8 cellular contexts compared by ENCODE assay signal in the genomic region with DNA sequence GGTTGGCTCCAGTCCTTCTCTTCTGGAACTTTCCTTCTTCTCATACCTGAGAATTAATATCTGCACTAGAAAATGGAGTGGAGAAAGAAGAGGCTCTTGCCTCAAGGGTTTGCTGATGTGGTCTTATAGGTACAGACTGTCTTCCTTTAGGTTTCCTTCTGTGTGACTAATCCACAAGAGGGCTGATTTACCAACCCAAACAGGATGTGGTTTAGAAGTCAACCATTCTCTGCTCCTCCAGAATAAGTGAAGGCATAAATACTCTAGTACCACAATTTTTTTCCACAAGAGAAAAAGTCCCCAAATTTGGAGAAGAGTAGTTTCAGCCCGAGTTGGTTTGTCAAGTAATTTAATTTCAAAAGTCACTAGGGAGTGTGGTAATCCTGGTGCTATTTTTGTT.
DNase-seq lines count a peak whose midpoint lies in the region; TF ChIP-seq lines count a peak whose summit lies in the region.

No MANE protein-coding gene starts in this region.

- peak; percentile 38 for DNase-seq in activated naive CD4-positive, alpha-beta T cell treated with anti-CD3 and anti-CD28 coated beads, Interleukin-2, amount 10 ng/mL, durations not matched to agents 7 days and 5 days
- DNase-seq in activated naive CD4-positive, alpha-beta T cell treated with anti-CD3 and anti-CD28 coated beads, Interleukin-2, amount 50 U/mL, for 16 hours, result no peak
- DNase-seq in M059J (ENCODE audit: low read depth) (peak; percentile 90), astrocyte of the hippocampus (ENCODE audit: low read depth, low spot score) (peak; percentile 77), osteoblast (ENCODE audit: insufficient read length, low spot score, missing footprints) (no peak), NCI-H2196 (lab: John Stamatoyannopoulos, UW; ENCODE audit: unreplicated experiment) (no peak), NCI-H2107 (lab: John Stamatoyannopoulos, UW) (no peak), DMS114 treated with DMSO at 0.1 percent for 48 hours (lab: John Stamatoyannopoulos, UW; ENCODE audit: unreplicated experiment) (no peak)

- H3K27ac Mint-ChIP-seq in activated naive CD4-positive, alpha-beta T cell treated with anti-CD3 and anti-CD28 coated beads, Interleukin-2, amount 10 ng/mL, durations not matched to agents 7 days and 5 days, result peak overlapping the region; percentile 78

- H3K27ac ChIP-seq in osteoblast (ENCODE audit: low read depth, low read length), result peak overlapping the region; percentile 68

- H3K27me3 ChIP-seq in osteoblast (ENCODE audit: insufficient read depth, low read length), result no peaks in the 10 kb centered on the region

- no peaks in the 10 kb centered on the region for H4K20me1 ChIP-seq in osteoblast (ENCODE audit: insufficient read depth, low read length)

- H3K4me1 Mint-ChIP-seq in activated naive CD4-positive, alpha-beta T cell treated with anti-CD3 and anti-CD28 coated beads, Interleukin-2, amount 10 ng/mL, durations not matched to agents 7 days and 5 days, result peaks cover 42% of the 10 kb centered on the region

- H3K4me2 ChIP-seq in osteoblast (ENCODE audit: insufficient read depth, low read length), result peak overlapping the region; percentile 26

- H3K36me3 ChIP-seq in osteoblast (ENCODE audit: insufficient read depth, low read length), result peaks cover 84% of the 10 kb centered on the region

- H3K36me3 Mint-ChIP-seq in activated naive CD4-positive, alpha-beta T cell treated with anti-CD3 and anti-CD28 coated beads, Interleukin-2, amount 10 ng/mL, durations not matched to agents 7 days and 5 days, result peaks cover 2% of the 10 kb centered on the region

- no peak overlapping the region for H2AFZ ChIP-seq in osteoblast (ENCODE audit: low read length)

- H3K4me3 Mint-ChIP-seq in activated naive CD4-positive, alpha-beta T cell treated with anti-CD3 and anti-CD28 coated beads, Interleukin-2, amount 10 ng/mL, durations not matched to agents 7 days and 5 days, result peak overlapping the region; percentile 48

- no peak overlapping the region for H3K4me3 ChIP-seq in osteoblast (ENCODE audit: insufficient read depth, low read length)

- no peak for TF ChIP-seq CTCF in osteoblast (IDR thresholded peaks at IDR 0.05; ENCODE audit: extremely low read depth, low read depth, low read length)

- no peaks in the 10 kb centered on the region for H3K9me3 ChIP-seq in osteoblast (ENCODE audit: low read depth, low read length)

- peaks cover 15% of the 10 kb centered on the region for H3K27me3 Mint-ChIP-seq in activated naive CD4-positive, alpha-beta T cell treated with anti-CD3 and anti-CD28 coated beads, Interleukin-2, amount 10 ng/mL, durations not matched to agents 7 days and 5 days

- CTCF ChIA-PET in activated naive CD4-positive, alpha-beta T cell treated with anti-CD3 and anti-CD28 coated beads, Interleukin-2, amount 10 ng/mL, durations not matched to agents 7 days and 5 days (lab: Charles Lee), result interaction anchor here (0.6 to 1.9 kb wide), 2 partner anchors 12 to 43 kb away, joined by 3 to 6 read pairs; no protein-coding TSS in a partner anchor

- H3K79me2 ChIP-seq in osteoblast (ENCODE audit: insufficient read depth, low read length), result peaks cover 46% of the 10 kb centered on the region

- peaks cover 35% of the 10 kb centered on the region for H3K4me1 ChIP-seq in osteoblast (ENCODE audit: insufficient read depth, low read length)

- H3K9me3 Mint-ChIP-seq in activated naive CD4-positive, alpha-beta T cell treated with anti-CD3 and anti-CD28 coated beads, Interleukin-2, amount 10 ng/mL, durations not matched to agents 7 days and 5 days, result peaks cover 5% of the 10 kb centered on the region

Comparison
In these comparisons a context has a peak if more than half of its experiments do, and no peak if none do; other contexts are left out.
1. DNase-seq: peak in activated naive CD4-positive, alpha-beta T cell treated with anti-CD3 and anti-CD28 coated beads, Interleukin-2, amount 10 ng/mL, durations not matched to agents 7 days and 5 days (single experiment), M059J (single experiment) and astrocyte of the hippocampus (single experiment); none in activated naive CD4-positive, alpha-beta T cell treated with anti-CD3 and anti-CD28 coated beads, Interleukin-2, amount 50 U/mL, for 16 hours (single experiment), osteoblast (single experiment), NCI-H2196 (single experiment), NCI-H2107 (single experiment) and DMS114 treated with DMSO at 0.1 percent for 48 hours (single experiment).